8 cellular contexts compared by ENCODE assay signal in the genomic region with DNA sequence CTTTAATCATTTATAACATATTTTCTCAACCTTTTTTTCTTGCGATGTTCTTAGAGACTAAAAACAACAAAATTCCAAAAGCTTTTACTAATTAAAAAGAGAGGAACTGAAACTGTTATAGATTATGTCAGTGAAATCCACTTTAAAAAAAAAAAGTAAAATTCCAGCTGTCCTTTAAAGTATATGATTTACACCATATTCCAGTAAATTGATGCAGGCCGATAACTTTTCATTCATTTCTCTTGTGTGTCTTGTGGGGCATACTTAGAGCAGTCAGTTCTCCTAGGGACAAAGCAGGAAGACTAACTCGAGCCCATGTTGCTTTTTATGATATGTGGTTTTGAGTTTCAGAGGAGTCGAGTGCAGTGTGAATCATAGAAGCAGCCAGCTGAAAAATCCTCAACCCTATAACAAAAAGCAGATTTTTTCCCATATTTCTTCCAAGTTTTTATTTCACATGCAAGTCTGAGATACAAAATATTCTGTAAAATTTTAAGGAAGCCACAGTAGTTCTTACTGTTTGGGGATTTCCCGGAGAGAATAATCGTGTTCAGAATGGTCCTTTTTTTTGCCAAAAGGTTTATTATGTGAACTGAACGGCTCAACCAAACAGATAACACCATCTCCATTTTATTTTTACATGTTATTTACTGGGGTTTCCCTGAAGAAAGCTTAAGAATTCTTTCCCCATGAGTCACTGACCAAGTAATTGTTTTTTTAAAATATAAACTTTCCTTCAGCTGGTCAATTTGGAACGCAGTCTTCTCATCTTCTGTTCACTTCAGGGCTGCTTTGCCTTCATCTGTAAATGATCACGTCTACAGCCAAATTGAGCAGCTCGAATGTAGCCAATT.
A peak's percentile ranks its signal among the peaks of the same experiment; 100 is the strongest.
DNase-seq lines count a peak whose midpoint lies in the region; ATAC-seq, FAIRE-seq and TF ChIP-seq lines count a peak whose summit lies in the region.

No MANE protein-coding gene starts in this region.

- intact Hi-C loops in heart right ventricle (cut with DNase I) = loop anchor here in 1 of 10 donors (10.0 kb wide), 1 partner anchor 51 kb away; no protein-coding TSS in a partner anchor
- intact Hi-C loops in transverse colon (cut with DNase I; ENCODE audit: low total_unique reads) = no loop called here

- peak overlapping the region in 1 of 10 donors; percentile 11 for H3K4me3 ChIP-seq in heart right ventricle
- H3K4me3 ChIP-seq in transverse colon = no peak overlapping the region

- ATAC-seq in GM21825 (IDR thresholded peaks at IDR 0.05; ENCODE audit: unreplicated experiment) = peak; percentile 37
- ATAC-seq in heart right ventricle = peak in 7 of 8 donors; percentile 31 to 80 (median 70)
- ATAC-seq in HG02610 (IDR thresholded peaks at IDR 0.05; ENCODE audit: unreplicated experiment) = no peak

- CTCF ChIA-PET in RWPE1 (lab: Yijun Ruan, JAX) = interaction anchor here (0.5 to 0.8 kb wide), 5 partner anchors 13 to 376 kb away, joined by 3 to 4 read pairs (median 3); no protein-coding TSS in a partner anchor

- no peak for TF ChIP-seq POLR2A in transverse colon (IDR thresholded peaks at IDR 0.05)

- POLR2A ChIA-PET in RWPE1 (lab: Yijun Ruan, JAX; ENCODE audit: low non-redundant PET) = no interaction called here

- WGBS in heart right ventricle, 2 donors = 48 to 61% methylated on average over 10 of the region's 10 CpGs
- WGBS in transverse colon (ENCODE audit: low coverage in 1 of 2), 2 donors = 38 to 40% methylated on average over 8 to 10 of the region's 10 CpGs

- in situ Hi-C loops in transverse colon (cut with MboI; ENCODE audit: low pct_ligation_motif_present in 1 of 4, low pct_unique_long_range_greater_than_20kb in 1 of 4, low sequenced_read_pairs in 3 of 4) = no loop called here

- H3K9me3 ChIP-seq in heart right ventricle (peaks cover 0 to 20% (median 10%) of the 10 kb centered on the region in 11 donors), transverse colon (peaks cover 0 to 4% of the 10 kb centered on the region in 2 donors)

- DNase-seq in T1000 (lab: John Stamatoyannopoulos, UW) (peak; percentile 20), heart right ventricle (no peak), transverse colon (no peak), RWPE1 (ENCODE audit: low spot score) (no peak)
- DNase-seq in activated CD4-positive, alpha-beta T cell treated with anti-CD3 and anti-CD28 coated beads, Interleukin-2, amount 50 U/mL, for 48 hours = no peak

- TF ChIP-seq CTCF in heart right ventricle (IDR thresholded peaks at IDR 0.05) = no peak
- no peak for TF ChIP-seq CTCF in transverse colon (IDR thresholded peaks at IDR 0.05)
- no peak for TF ChIP-seq CTCF in RWPE1 (conservative IDR thresholded peaks at IDR 0.05; ENCODE audit: low read depth)

- peak; percentile 100 for FAIRE-seq in A204.1 (lab: Jason Lieb, UNC)

- H3K27ac ChIP-seq in heart right ventricle (peak overlapping the region in 8 of 10 donors; percentile 19 to 76 (median 60)), transverse colon (peak overlapping the region; percentile 54 to 72 (median 60)), RWPE1 (no peak overlapping the region)

- no peaks in the 10 kb centered on the region for H3K27me3 ChIP-seq in heart right ventricle
- H3K27me3 ChIP-seq in transverse colon = no peaks in the 10 kb centered on the region

- H3K4me1 ChIP-seq in heart right ventricle (peaks cover 0 to 50% (median 12%) of the 10 kb centered on the region in 9 donors), transverse colon (peaks cover 0 to 21% (median 3%) of the 10 kb centered on the region in 4 donors)

- H3K36me3 ChIP-seq in heart right ventricle (no peaks in the 10 kb centered on the region), transverse colon (no peaks in the 10 kb centered on the region)

- TF ChIP-seq EP300 in transverse colon (IDR thresholded peaks at IDR 0.05; ENCODE audit: low read depth) = no peak
